ENCODE assay signal across 17 cellular contexts in genomic region chr5:33772276-33772990, GRCh38.
A peak's percentile ranks its signal among the peaks of the same experiment; 100 is the strongest.
DNase-seq lines count a peak whose midpoint lies in the region; ATAC-seq, FAIRE-seq and TF ChIP-seq lines count a peak whose summit lies in the region.
"Had no signal": no experiment of that assay in that cellular context is flagged by ENCODE, and none has a peak within 500 bp of the region (broad histone marks: within the 10 kb centered on the region; RNA-seq: fewer than 3 reads in every experiment).

No MANE protein-coding gene starts in this region.

- dilution Hi-C loops in keratinocyte (cut with MboI; ENCODE audit: extremely low pct_ligation_motif_present, low sequenced_read_pairs): no loop called here

- no peak overlapping the region for H3K4me2 ChIP-seq in keratinocyte (ENCODE audit: control insufficient read depth, extremely low read depth, insufficient read depth, low read depth, low read length)

- H3K9me3 ChIP-seq in keratinocyte (ENCODE audit: control insufficient read depth, low read depth, low read length) (no peaks in the 10 kb centered on the region), lower lobe of right lung (no peaks in the 10 kb centered on the region)
- H3K9me3 ChIP-seq: neutrophil had no signal

- intact Hi-C loops in lower lobe of right lung (cut with DNase I): no loop called here

- H3K9ac ChIP-seq in keratinocyte (ENCODE audit: control insufficient read depth, extremely low read depth, insufficient read depth, low read length): no peak overlapping the region

- no peaks in the 10 kb centered on the region for H4K20me1 ChIP-seq in keratinocyte (ENCODE audit: control insufficient read depth, extremely low read depth, insufficient read depth, low read length)

- DNase-seq in AG08395 (ENCODE audit: low spot score) (peak; percentile 49), HS-27A (ENCODE audit: low read depth) (peak; percentile 39), astrocyte of the spinal cord (ENCODE audit: low read depth, low spot score) (peak; percentile 71), keratinocyte (ENCODE audit: low read depth, low spot score) (no peak), lower lobe of right lung (no peak)
- DNase-seq: activated naive CD8-positive, alpha-beta T cell treated with anti-CD3 and anti-CD28 coated beads, Interleukin-2, amount 50 U/mL, for 24 hours; activated T-cell treated with anti-CD3 and anti-CD28 coated beads, Interleukin-2, amount 50 U/mL, for 1 hour; AML-193; cortex of kidney; NCI-H510A had no signal

- H3K27me3 ChIP-seq in keratinocyte (ENCODE audit: control insufficient read depth, extremely low read depth, insufficient read depth, low read length) (no peaks in the 10 kb centered on the region), lower lobe of right lung (ENCODE audit: low read depth) (no peaks in the 10 kb centered on the region)
- H3K27me3 ChIP-seq: neutrophil had no signal

- H3K36me3 ChIP-seq in keratinocyte (ENCODE audit: control insufficient read depth in 2 of 2, extremely low read depth in 1 of 2, insufficient read depth in 2 of 2, low read length in 2 of 2) (no peaks in the 10 kb centered on the region), lower lobe of right lung (no peaks in the 10 kb centered on the region)
- H3K36me3 ChIP-seq: neutrophil had no signal

- no peaks in the 10 kb centered on the region for H3K79me2 ChIP-seq in keratinocyte (ENCODE audit: control insufficient read depth, insufficient read depth, low read length)

- H3K27ac ChIP-seq in keratinocyte (ENCODE audit: control insufficient read depth, insufficient read depth, low read length): no peak overlapping the region
- H3K27ac ChIP-seq in lower lobe of right lung: no peak overlapping the region
- H3K27ac ChIP-seq: neutrophil had no signal

- no peak overlapping the region for H3K4me3 ChIP-seq in astrocyte of the spinal cord (ENCODE audit: low read depth, low read length)
- no peak overlapping the region for H3K4me3 ChIP-seq in keratinocyte (ENCODE audit: control insufficient read depth in 2 of 3, extremely low read depth in 1 of 3, insufficient read depth in 2 of 3, low read depth in 1 of 3, low read length in 3 of 3)
- no peak overlapping the region for H3K4me3 ChIP-seq in lower lobe of right lung
- H3K4me3 ChIP-seq: K562 had no signal

- no peak for ATAC-seq in HG03175 (IDR thresholded peaks at IDR 0.05; ENCODE audit: unreplicated experiment)
- ATAC-seq in HG02610 (IDR thresholded peaks at IDR 0.05; ENCODE audit: unreplicated experiment): no peak
- no peak for ATAC-seq in lower lobe of right lung
- no peak for ATAC-seq in GM18502 (IDR thresholded peaks at IDR 0.05; ENCODE audit: poor library complexity, unreplicated experiment)
- ATAC-seq: activated naive CD8-positive, alpha-beta T cell treated with anti-CD3 and anti-CD28 coated beads, Interleukin-2, amount 50 U/mL, for 24 hours; K562; Panc1 had no signal

- H3K9me1 ChIP-seq in keratinocyte (ENCODE audit: control insufficient read depth, extremely low read depth, insufficient read depth, low read length): no peaks in the 10 kb centered on the region

- no peak for FAIRE-seq in keratinocyte (lab: Jason Lieb, UNC)
- FAIRE-seq: D721Med, K562 had no signal

- peaks cover 6% of the 10 kb centered on the region for H3K4me1 ChIP-seq in keratinocyte (ENCODE audit: control insufficient read depth, extremely low read depth, insufficient read depth, low read length)
- H3K4me1 ChIP-seq in lower lobe of right lung: peaks cover 5% of the 10 kb centered on the region

- in situ Hi-C loops in astrocyte of the spinal cord (cut with HindIII; ENCODE audit: low sequenced_read_pairs): no loop called here

- TF ChIP-seq CTCF in astrocyte of the spinal cord (IDR thresholded peaks at IDR 0.05; ENCODE audit: low read depth, low read length) (no peak), keratinocyte (optimal IDR thresholded peaks at IDR 0.05 in 1 of 3, IDR thresholded peaks at IDR 0.05 in 1 of 3, conservative IDR thresholded peaks at IDR 0.05 in 1 of 3; ENCODE audit: extremely low read depth in 1 of 3, insufficient read depth in 2 of 3, low read length in 3 of 3) (no peak), lower lobe of right lung (IDR thresholded peaks at IDR 0.05) (no peak)

- H2AFZ ChIP-seq in keratinocyte (ENCODE audit: control insufficient read depth, low read length): peak overlapping the region; percentile 46

Comparison
In these comparisons a context has a peak if more than half of its experiments do, and no peak if none do; other contexts are left out.
1. DNase-seq: peak in AG08395 (single experiment), HS-27A (single experiment) and astrocyte of the spinal cord (single experiment); none in keratinocyte (single experiment) and lower lobe of right lung (single experiment).